20 cellular contexts compared by ENCODE assay signal in genomic region chr10:71274901-71275796, GRCh38. TPM values are rescaled to one million over a fixed set of nuclear protein-coding genes. Genes with fewer than 3 reads are reported as not detected.
DNase-seq lines count a peak whose midpoint lies in the region; ATAC-seq and TF ChIP-seq lines count a peak whose summit lies in the region.
"Had no signal": no experiment of that assay in that cellular context is flagged by ENCODE, and none has a peak within 500 bp of the region (broad histone marks: within the 10 kb centered on the region; RNA-seq: fewer than 3 reads in every experiment).

No MANE protein-coding gene starts in this region.

- no peak overlapping the region for H2BK5ac ChIP-seq in mesendoderm (ENCODE audit: low read length)

- H3K56ac ChIP-seq in mesendoderm (ENCODE audit: low read length): no peak overlapping the region

- H4K5ac ChIP-seq in mesendoderm (ENCODE audit: low read length): no peak overlapping the region

- peaks cover 16% of the 10 kb centered on the region for H3K4me1 ChIP-seq in mesendoderm (ENCODE audit: control insufficient read depth, low read depth, low read length)
- H3K4me1 ChIP-seq: SJCRH30, uterus had no signal

- POLR2A ChIA-PET in WTC11 (lab: Charles Lee): no interaction called here
- POLR2A ChIA-PET in activated CD4-positive, alpha-beta T cell treated with anti-CD3 and anti-CD28 coated beads for 36 hours (lab: Charles Lee): no interaction called here

- H3K4me1 Mint-ChIP-seq in WTC11: peaks cover 58% of the 10 kb centered on the region
- H3K4me1 Mint-ChIP-seq in activated CD4-positive, alpha-beta T cell treated with anti-CD3 and anti-CD28 coated beads for 36 hours: no peaks in the 10 kb centered on the region
- H3K4me1 Mint-ChIP-seq: central memory CD8-positive, alpha-beta T cell had no signal

- intact Hi-C loops in activated CD4-positive, alpha-beta T cell treated with anti-CD3 and anti-CD28 coated beads for 36 hours (cut with DNase I, micrococcal nuclease): no loop called here

- H4K8ac ChIP-seq in mesendoderm (ENCODE audit: low read depth, low read length): no peak overlapping the region

- H3K36me3 ChIP-seq in GM06990 (ENCODE audit: control insufficient read depth, insufficient read depth, low read length): no peaks in the 10 kb centered on the region
- H3K36me3 ChIP-seq in mesendoderm (ENCODE audit: control insufficient read depth, insufficient read depth, low read length): no peaks in the 10 kb centered on the region
- peaks cover 1% of the 10 kb centered on the region; the same call in 1 of the 2 replicates for H3K36me3 ChIP-seq in H7 (replicated peaks; ENCODE audit: control insufficient read depth, insufficient read depth, low read length)
- H3K36me3 ChIP-seq: SJCRH30, uterus had no signal

- H3K4me3 ChIP-seq in GM06990 (replicated peaks; ENCODE audit: low read depth, low read length) (no peak overlapping the region), mesendoderm (ENCODE audit: low read length) (no peak overlapping the region), H7 (ENCODE audit: insufficient read depth, low read depth, low read length) (no peak overlapping the region)
- H3K4me3 ChIP-seq in Jurkat, Clone E6-1 (ENCODE audit: low read length): no peak overlapping the region
- H3K4me3 ChIP-seq: lower lobe of right lung, SJCRH30, uterus had no signal

- no peaks in the 10 kb centered on the region for H3K27me3 Mint-ChIP-seq in WTC11 (ENCODE audit: low read depth)
- no peaks in the 10 kb centered on the region for H3K27me3 Mint-ChIP-seq in activated CD4-positive, alpha-beta T cell treated with anti-CD3 and anti-CD28 coated beads for 36 hours
- H3K27me3 Mint-ChIP-seq: activated CD8-positive, alpha-beta memory T cell treated with anti-CD3 and anti-CD28 coated beads, Interleukin-2, amount 10 ng/mL, durations not matched to agents 7 days and 5 days; central memory CD8-positive, alpha-beta T cell; naive thymus-derived CD8-positive, alpha-beta T cell had no signal

- no peaks in the 10 kb centered on the region for H3K36me3 Mint-ChIP-seq in WTC11
- no peaks in the 10 kb centered on the region for H3K36me3 Mint-ChIP-seq in activated CD4-positive, alpha-beta T cell treated with anti-CD3 and anti-CD28 coated beads for 36 hours (ENCODE audit: low read depth)
- H3K36me3 Mint-ChIP-seq: activated CD8-positive, alpha-beta memory T cell treated with anti-CD3 and anti-CD28 coated beads, Interleukin-2, amount 10 ng/mL, durations not matched to agents 7 days and 5 days; naive thymus-derived CD8-positive, alpha-beta T cell had no signal

- peaks cover 3% of the 10 kb centered on the region for H3K79me2 ChIP-seq in mesendoderm (ENCODE audit: control insufficient read depth, insufficient read depth, low read length)

- no peak overlapping the region for H2AK5ac ChIP-seq in mesendoderm (ENCODE audit: low read length)

- H3K9me3 Mint-ChIP-seq in WTC11: no peaks in the 10 kb centered on the region
- no peaks in the 10 kb centered on the region for H3K9me3 Mint-ChIP-seq in activated CD4-positive, alpha-beta T cell treated with anti-CD3 and anti-CD28 coated beads for 36 hours (ENCODE audit: low read depth)
- H3K9me3 Mint-ChIP-seq: activated T-helper 2 cell treated with anti-CD3 and anti-CD28 coated beads, Interferon-gamma antibody, Interleukin-2, Interleukin-4, amounts not matched to agents 10 μg/mL and 5 μg/mL and 100 μg/mL, durations not matched to agents 14 hours and 24 hours and 36 hours; central memory CD8-positive, alpha-beta T cell; naive thymus-derived CD8-positive, alpha-beta T cell; T-helper 2 cell treated with Interferon-gamma antibody and Interleukin-4, amounts not matched to agents 5 μg/mL and 100 μg/mL, for 36 hours had no signal

- no peak overlapping the region for H3K4me3 Mint-ChIP-seq in WTC11
- no peak overlapping the region for H3K4me3 Mint-ChIP-seq in activated CD4-positive, alpha-beta T cell treated with anti-CD3 and anti-CD28 coated beads for 36 hours
- H3K4me3 Mint-ChIP-seq: activated CD8-positive, alpha-beta memory T cell treated with anti-CD3 and anti-CD28 coated beads, Interleukin-2, amount 10 ng/mL, durations not matched to agents 7 days and 5 days; central memory CD8-positive, alpha-beta T cell; naive thymus-derived CD8-positive, alpha-beta T cell; T-helper 2 cell treated with Interferon-gamma antibody and Interleukin-4, amounts not matched to agents 5 μg/mL and 100 μg/mL, for 36 hours had no signal

- H3K27me3 ChIP-seq in GM06990 (replicated peaks; ENCODE audit: control insufficient read depth, insufficient read depth, low read length) (no peaks in the 10 kb centered on the region; the same call in 1 of the 2 replicates), mesendoderm (ENCODE audit: insufficient read depth, low read length, poor library complexity) (no peaks in the 10 kb centered on the region), H7 (ENCODE audit: control insufficient read depth, insufficient read depth, low read length) (no peaks in the 10 kb centered on the region)
- H3K27me3 ChIP-seq: SJCRH30, uterus had no signal

- no peak overlapping the region for H3K4me2 ChIP-seq in mesendoderm (ENCODE audit: low read length)

- H3K4ac ChIP-seq in mesendoderm (ENCODE audit: low read depth, low read length): no peak overlapping the region

- H2BK15ac ChIP-seq in mesendoderm (replicated peaks; ENCODE audit: low read depth): no peak overlapping the region

- TF ChIP-seq CTCF in GM06990 (IDR thresholded peaks at IDR 0.05; ENCODE audit: insufficient read depth, low read length, poor library complexity, severe bottlenecking): peak; percentile 13
- no peak for TF ChIP-seq CTCF in WTC11 (IDR thresholded peaks at IDR 0.05)

- CTCF ChIA-PET in WTC11 (lab: Charles Lee): interaction anchor here (0.6 to 1.9 kb wide), 17 partner anchors 8 to 839 kb away, joined by 3 to 13 read pairs (median 4); partner anchors contain the start of gene SLC29A3
- CTCF ChIA-PET in activated CD4-positive, alpha-beta T cell treated with anti-CD3 and anti-CD28 coated beads for 36 hours (lab: Charles Lee): interaction anchor here (0.6 to 1.9 kb wide), 4 partner anchors 8 to 1167 kb away, joined by 3 to 4 read pairs (median 4); no protein-coding TSS in a partner anchor

- peak overlapping the region; percentile 58 for H3K27ac ChIP-seq in mesendoderm (ENCODE audit: low read depth, low read length)
- H3K27ac ChIP-seq: lower lobe of right lung, SJCRH30, uterus had no signal

- no peak overlapping the region for H2BK120ac ChIP-seq in mesendoderm (ENCODE audit: low read depth, low read length)

- no peak overlapping the region for H3K23ac ChIP-seq in mesendoderm (ENCODE audit: low read length)

- H3K9ac ChIP-seq in mesendoderm (ENCODE audit: low read length): no peak overlapping the region

- ATAC-seq in WTC11: no peak
- no peak for ATAC-seq in activated CD4-positive, alpha-beta T cell treated with anti-CD3 and anti-CD28 coated beads for 36 hours
- no peak for ATAC-seq in GM18870 (IDR thresholded peaks at IDR 0.05; ENCODE audit: unreplicated experiment)
- ATAC-seq: activated CD4-positive, CD25-positive, alpha-beta regulatory T cell treated with anti-CD3 and anti-CD28 coated beads, Interleukin-2, amount 50 U/mL, for 24 hours; activated CD8-positive, alpha-beta memory T cell treated with anti-CD3 and anti-CD28 coated beads, Interleukin-2, amount 10 ng/mL, durations not matched to agents 7 days and 5 days; lower lobe of right lung; naive thymus-derived CD8-positive, alpha-beta T cell had no signal

- no CpG with 5 or more reads among the region's 11 CpGs for WGBS in mesendoderm (ENCODE audit: extremely low coverage, insufficient coverage, low lambda C conversion rate)

- peaks cover 5% of the 10 kb centered on the region for H3K79me1 ChIP-seq in mesendoderm (ENCODE audit: low read length)

- peak overlapping the region; percentile 67 for H3K27ac Mint-ChIP-seq in WTC11
- H3K27ac Mint-ChIP-seq in activated CD4-positive, alpha-beta T cell treated with anti-CD3 and anti-CD28 coated beads for 36 hours: no peak overlapping the region
- H3K27ac Mint-ChIP-seq: activated CD8-positive, alpha-beta memory T cell treated with anti-CD3 and anti-CD28 coated beads, Interleukin-2, amount 10 ng/mL, durations not matched to agents 7 days and 5 days; activated T-helper 2 cell treated with anti-CD3 and anti-CD28 coated beads, Interferon-gamma antibody, Interleukin-2, Interleukin-4, amounts not matched to agents 10 μg/mL and 5 μg/mL and 100 μg/mL, durations not matched to agents 14 hours and 24 hours and 36 hours; naive thymus-derived CD8-positive, alpha-beta T cell; T-helper 2 cell treated with Interferon-gamma antibody and Interleukin-4, amounts not matched to agents 5 μg/mL and 100 μg/mL, for 36 hours had no signal

- no peak overlapping the region for H3K18ac ChIP-seq in mesendoderm (ENCODE audit: low read length)

- DNase-seq in GM06990 (ENCODE audit: extremely low read depth, insufficient read length): no peak
- peak; percentile 35 for DNase-seq in Jurkat, Clone E6-1 (ENCODE audit: low read depth, low spot score)
- DNase-seq in WTC11 (ENCODE audit: low spot score): no peak
- no peak for DNase-seq in mesendoderm
- DNase-seq in activated CD4-positive, alpha-beta T cell treated with anti-CD3 and anti-CD28 coated beads for 36 hours: no peak
- no peak for DNase-seq in H7
- DNase-seq: activated CD8-positive, alpha-beta memory T cell treated with anti-CD3 and anti-CD28 coated beads, Interleukin-2, amount 10 ng/mL, durations not matched to agents 7 days and 5 days; lower lobe of right lung; naive thymus-derived CD8-positive, alpha-beta T cell; NCI-H1048; NCI-H2081; SJCRH30; stimulated activated CD4-positive, alpha-beta T cell treated with anti-CD3 and anti-CD28 coated beads, Interleukin-4, amount 100 ng/mL, for 24 hours; substantia nigra; uterus had no signal

TF ChIP-seq in WTC11, 78 proteins besides CTCF, POLR2A, EP300 and RAD21 (continues in another document):
- TF ChIP-seq, protein P1, sequence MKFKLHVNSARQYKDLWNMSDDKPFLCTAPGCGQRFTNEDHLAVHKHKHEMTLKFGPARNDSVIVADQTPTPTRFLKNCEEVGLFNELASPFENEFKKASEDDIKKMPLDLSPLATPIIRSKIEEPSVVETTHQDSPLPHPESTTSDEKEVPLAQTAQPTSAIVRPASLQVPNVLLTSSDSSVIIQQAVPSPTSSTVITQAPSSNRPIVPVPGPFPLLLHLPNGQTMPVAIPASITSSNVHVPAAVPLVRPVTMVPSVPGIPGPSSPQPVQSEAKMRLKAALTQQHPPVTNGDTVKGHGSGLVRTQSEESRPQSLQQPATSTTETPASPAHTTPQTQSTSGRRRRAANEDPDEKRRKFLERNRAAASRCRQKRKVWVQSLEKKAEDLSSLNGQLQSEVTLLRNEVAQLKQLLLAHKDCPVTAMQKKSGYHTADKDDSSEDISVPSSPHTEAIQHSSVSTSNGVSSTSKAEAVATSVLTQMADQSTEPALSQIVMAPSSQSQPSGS (CRISPR knock-in tag; IDR thresholded peaks at IDR 0.05; ENCODE audit: borderline replicate concordance, low read depth): no peak
- no peak for TF ChIP-seq GRHL2 (CRISPR knock-in tag; IDR thresholded peaks at IDR 0.05; ENCODE audit: insufficient replicate concordance, severe bottlenecking)
- no peak for TF ChIP-seq NR3C1 (CRISPR knock-in tag; conservative IDR thresholded peaks at IDR 0.05; ENCODE audit: low read depth)

RNA-seq across cellular contexts. Expression of gene SLC29A3, which starts 43.9 kb away (rescaled TPM):
- polyA plus RNA-seq in Jurkat, Clone E6-1 (2012; ENCODE audit: insufficient read depth, insufficient read length): 13.1 TPM
- total RNA-seq in WTC11 (2021): 9.2 to 11.1 TPM (median 11.0 TPM) in 3 replicates
- 9.4 TPM for polyA plus RNA-seq in mesendoderm (2013, experiment 1 of 2)
- polyA plus RNA-seq in mesendoderm (2013, experiment 2 of 2): 8.8 TPM
- 1 to 10 TPM; 2.4 to 2.6 TPM for total RNA-seq in activated CD4-positive, alpha-beta T cell treated with anti-CD3 and anti-CD28 coated beads for 36 hours
- total RNA-seq in H7 (2014; rRNA removed; shearing (Covaris generic)): 5.2 and 6.9 TPM in 2 replicates
